Comparison of ENCODE assay signal across 20 cellular contexts in genomic region chr1:208527197-208527596, GRCh38.
DNase-seq lines count a peak whose midpoint lies in the region; ATAC-seq lines count a peak whose summit lies in the region.
"Had no signal": no experiment of that assay in that cellular context is flagged by ENCODE, and none has a peak within 500 bp of the region (broad histone marks: within the 10 kb centered on the region; RNA-seq: fewer than 3 reads in every experiment).

No MANE protein-coding gene starts in this region.

- DNase-seq in NCI-H1436 (lab: John Stamatoyannopoulos, UW) (peak; percentile 20), NCI-H2227 treated with DMSO at 0.1 percent for 48 hours (lab: John Stamatoyannopoulos, UW) (peak; percentile 80), left kidney (ENCODE audit: low read depth, low spot score) (peak; percentile 38), retina (peak; percentile 45), NCI-H2029 (lab: John Stamatoyannopoulos, UW) (no peak), AML-193 (lab: John Stamatoyannopoulos, UW) (no peak)
- DNase-seq: Caco-2; CD8-positive, alpha-beta T cell; EL; GDM1; GOT3; HFFc6; NCI-H1048; NCI-H2029 treated with DMSO at 0.1 percent for 48 hours; NCI-H2171; NCI-H748 treated with DMSO at 0.1 percent for 48 hours; SK-N-SH; SW 1271 had no signal

- ATAC-seq in HG02759 (IDR thresholded peaks at IDR 0.05; ENCODE audit: unreplicated experiment): no peak
- ATAC-seq: CD8-positive, alpha-beta T cell; GM12878 had no signal

Comparison
In these comparisons a context has a peak if more than half of its experiments do, and no peak if none do; other contexts are left out.
1. DNase-seq: peak in NCI-H1436 (single experiment), NCI-H2227 treated with DMSO at 0.1 percent for 48 hours (single experiment), left kidney (single experiment) and retina (single experiment); none in NCI-H2029 (single experiment) and AML-193 (0 of 2).